In the genomic region with DNA sequence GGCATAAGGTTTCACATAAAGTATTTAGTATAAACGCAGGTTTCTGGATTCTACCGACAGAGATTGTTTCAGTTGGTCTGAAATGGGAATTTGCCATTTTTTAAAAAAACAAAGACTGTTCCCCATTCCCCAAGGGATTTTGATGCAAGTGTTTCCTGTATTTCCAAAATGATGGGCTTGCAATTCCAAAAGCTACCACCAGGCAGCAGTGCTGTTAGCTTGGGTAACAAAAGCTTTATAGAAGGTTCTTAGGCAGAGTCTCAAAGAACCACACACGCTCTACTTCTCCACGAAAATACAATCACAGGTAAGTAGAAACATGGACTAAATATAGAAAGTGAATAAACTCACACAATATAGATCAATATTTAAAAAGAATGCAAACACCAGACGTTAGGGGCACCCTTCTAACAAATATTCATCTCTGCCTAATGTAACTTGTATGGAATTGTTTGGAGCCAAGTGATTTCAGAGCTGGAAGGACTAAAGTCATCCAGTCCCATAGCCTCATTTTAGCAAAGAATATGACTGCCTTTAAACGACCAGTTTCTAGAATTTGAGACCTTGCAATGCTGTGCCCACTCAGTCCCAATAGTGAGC, we compare ENCODE assay signal across 2 cellular contexts.
TF ChIP-seq lines count a peak whose summit lies in the region.

No MANE protein-coding gene starts in this region.

TF ChIP-seq in HCT116, 20 proteins besides CTCF, POLR2A, EP300 and RAD21 (continued from another document):
- no peak for TF ChIP-seq EGR1 (IDR thresholded peaks at IDR 0.05; ENCODE audit: low read depth)
- no peak for TF ChIP-seq POLR2AphosphoS5 (IDR thresholded peaks at IDR 0.05; ENCODE audit: low read depth, low read length)
- no peak for TF ChIP-seq SP1 (IDR thresholded peaks at IDR 0.05; ENCODE audit: low read depth)
- no peak for TF ChIP-seq SIN3A (IDR thresholded peaks at IDR 0.05; ENCODE audit: low read depth)
- TF ChIP-seq JUND (IDR thresholded peaks at IDR 0.05): no peak
- TF ChIP-seq YY1 (IDR thresholded peaks at IDR 0.05; ENCODE audit: extremely low read depth, insufficient replicate concordance, low read depth, low read length): no peak
- TF ChIP-seq CBX3 (IDR thresholded peaks at IDR 0.05; ENCODE audit: low read depth): no peak
- TF ChIP-seq FOSL1 (IDR thresholded peaks at IDR 0.05; ENCODE audit: low read depth): no peak
- TF ChIP-seq REST (IDR thresholded peaks at IDR 0.05; ENCODE audit: low read depth): no peak
- TF ChIP-seq EZH2phosphoT487 (IDR thresholded peaks at IDR 0.05; ENCODE audit: borderline replicate concordance): no peak
- TF ChIP-seq ZFX (IDR thresholded peaks at IDR 0.05): no peak
- no peak for TF ChIP-seq ZBTB33 (IDR thresholded peaks at IDR 0.05; ENCODE audit: extremely low read depth, insufficient replicate concordance, low read length)
- TF ChIP-seq EZH2 (IDR thresholded peaks at IDR 0.05): no peak
TF ChIP-seq in HCT116: peak in this region for 0.

TF ChIP-seq in neural cell, 6 proteins besides CTCF, POLR2A, EP300 and RAD21 (continued from another document):
- no peak for TF ChIP-seq REST (IDR thresholded peaks at IDR 0.05; ENCODE audit: borderline replicate concordance)
